Comparison of ENCODE assay signal across 8 cellular contexts in genomic region chr3:132721479-132722164, GRCh38. TPM values are rescaled to one million over a fixed set of nuclear protein-coding genes. Genes with fewer than 3 reads are reported as not detected.
DNase-seq lines count a peak whose midpoint lies in the region; ATAC-seq and TF ChIP-seq lines count a peak whose summit lies in the region.

No MANE protein-coding gene starts in this region.

- TF ChIP-seq CTCF in BJ (IDR thresholded peaks at IDR 0.05; ENCODE audit: insufficient read depth, low read depth, low read length) (peak; percentile 36; the same call in 1 of the 2 replicates), liver (IDR thresholded peaks at IDR 0.05; ENCODE audit: low read depth, low read length, missing input control) (peak; percentile 36)

- ATAC-seq in GM18868 (IDR thresholded peaks at IDR 0.05; ENCODE audit: unreplicated experiment), result peak; percentile 5
- ATAC-seq in stimulated activated effector memory CD8-positive, alpha-beta T cell treated with anti-CD3 and anti-CD28 coated beads, Interleukin-12 subunit alpha, Interleukin-12 subunit beta, amount 100 ng/mL, for 72 hours, result peak; percentile 53

- POLR2A ChIA-PET in BJ (lab: Charles Lee), result interaction anchor here (0.6 kb wide), 1 partner anchor 40 kb away, joined by 19 read pairs; no protein-coding TSS in a partner anchor

- peaks cover 3% of the 10 kb centered on the region; the same call in 1 of the 2 replicates for H3K36me3 ChIP-seq in BJ (ENCODE audit: control insufficient read depth, insufficient read depth, low read length)
- peaks cover 0 to 4% (median under 1%) of the 10 kb centered on the region in 4 donors for H3K36me3 ChIP-seq in liver (ENCODE audit: control insufficient read depth in 4 of 4, insufficient read depth in 3 of 4, low read depth in 1 of 4, low read length in 3 of 4)

- 5% methylated on average over 47 of the region's 47 CpGs for WGBS in liver

- H3K4me1 ChIP-seq in liver (ENCODE audit: control insufficient read depth in 4 of 4, insufficient read depth in 4 of 4, low read length in 3 of 4), result peaks cover 7 to 24% (median 11%) of the 10 kb centered on the region in 4 donors

- CTCF ChIA-PET in BJ (lab: Yijun Ruan, JAX), result interaction anchor here (0.6 kb wide), 1 partner anchor 19 kb away, joined by 3 read pairs; no protein-coding TSS in a partner anchor

- peak overlapping the region; percentile 87 for H3K4me3 ChIP-seq in BJ (ENCODE audit: low read depth, low read length)
- peak overlapping the region; percentile 43 to 94 (median 82) for H3K4me3 ChIP-seq in liver (ENCODE audit: low read depth in 1 of 3, low read length in 3 of 3)

- peaks cover 34% of the 10 kb centered on the region for H3K36me3 Mint-ChIP-seq in stimulated activated effector memory CD8-positive, alpha-beta T cell treated with anti-CD3 and anti-CD28 coated beads, Interleukin-12 subunit alpha, Interleukin-12 subunit beta, amount 100 ng/mL, for 72 hours

- no peaks in the 10 kb centered on the region for H3K27me3 ChIP-seq in BJ (ENCODE audit: control insufficient read depth, insufficient read depth, low read length)
- H3K27me3 ChIP-seq in liver (ENCODE audit: control insufficient read depth in 4 of 4, insufficient read depth in 4 of 4, low read length in 3 of 4), result no peaks in the 10 kb centered on the region

- no peak for TF ChIP-seq RAD21 in liver (IDR thresholded peaks at IDR 0.05)

- peak overlapping the region; percentile 95 for H3K27ac Mint-ChIP-seq in stimulated activated effector memory CD8-positive, alpha-beta T cell treated with anti-CD3 and anti-CD28 coated beads, Interleukin-12 subunit alpha, Interleukin-12 subunit beta, amount 100 ng/mL, for 72 hours

- peak overlapping the region; percentile 90 for H3K4me3 Mint-ChIP-seq in stimulated activated effector memory CD8-positive, alpha-beta T cell treated with anti-CD3 and anti-CD28 coated beads, Interleukin-12 subunit alpha, Interleukin-12 subunit beta, amount 100 ng/mL, for 72 hours

- peak overlapping the region; percentile 73 to 93 for H3K27ac ChIP-seq in liver (ENCODE audit: low read depth in 1 of 2, low read length in 2 of 2)

- H3K9me3 Mint-ChIP-seq in stimulated activated effector memory CD8-positive, alpha-beta T cell treated with anti-CD3 and anti-CD28 coated beads, Interleukin-12 subunit alpha, Interleukin-12 subunit beta, amount 100 ng/mL, for 72 hours, result no peaks in the 10 kb centered on the region

- peaks cover 20% of the 10 kb centered on the region for H3K4me1 Mint-ChIP-seq in stimulated activated effector memory CD8-positive, alpha-beta T cell treated with anti-CD3 and anti-CD28 coated beads, Interleukin-12 subunit alpha, Interleukin-12 subunit beta, amount 100 ng/mL, for 72 hours

- H3K9ac ChIP-seq in liver (ENCODE audit: low read depth in 1 of 2, low read length in 2 of 2), result peak overlapping the region; percentile 44 to 76

- no peak for DNase-seq in BJ (ENCODE audit: low read depth)
- DNase-seq in HuH-7 (ENCODE audit: low spot score), result peak; percentile 58
- DNase-seq in SW 1271 (lab: John Stamatoyannopoulos, UW), result peak; percentile 40 to 60
- DNase-seq in dedifferentiated amniotic fluid mesenchymal stem cell (ENCODE audit: extremely low spot score), result peak; percentile 56
- DNase-seq in stimulated activated effector memory CD8-positive, alpha-beta T cell treated with anti-CD3 and anti-CD28 coated beads, Interleukin-12 subunit alpha, Interleukin-12 subunit beta, amount 100 ng/mL, for 72 hours (ENCODE audit: low spot score in 2 of 2), result no peak
- DNase-seq in NK-92 treated with Interleukin-12 subunit alpha and Interleukin-12 subunit beta, amount 100 ng/mL, for 24 hours (lab: John Stamatoyannopoulos, UW), result no peak

- H3K9me3 ChIP-seq in liver (ENCODE audit: control insufficient read depth in 4 of 4, low read length in 3 of 4), result no peaks in the 10 kb centered on the region

TF ChIP-seq in liver, 16 proteins besides CTCF, POLR2A, EP300 and RAD21:
- no peak for TF ChIP-seq ATF3 (IDR thresholded peaks at IDR 0.05)
- no peak for TF ChIP-seq NR2F2 (IDR thresholded peaks at IDR 0.05)
- TF ChIP-seq YY1 (IDR thresholded peaks at IDR 0.05), result peak; percentile 20
- no peak for TF ChIP-seq JUND (IDR thresholded peaks at IDR 0.05)
- no peak for TF ChIP-seq EGR1 (IDR thresholded peaks at IDR 0.05; ENCODE audit: low read depth in 2 of 2)
TF ChIP-seq in liver: peak in this region for 1.

RNA-seq across cellular contexts. Expression of gene NPHP3, which starts 0.6 kb away (rescaled TPM):
- polyA plus RNA-seq in BJ (2011; rRNA removed) (12.3 and 24.3 TPM in 2 replicates), liver (1 to 10 TPM; 3.0 to 3.8 TPM)
- polyA minus RNA-seq in BJ (2011; rRNA and poly(A)+ RNA removed), result 9.7 and 12.5 TPM in 2 replicates
- 10 to 100 TPM in 1 of 2 donors, 1 to 10 TPM in 1; 8.9 to 19.7 TPM for total RNA-seq in liver

Comparison
In these comparisons a context has a peak if more than half of its experiments do, and no peak if none do; other contexts are left out.
1. DNase-seq: peak in HuH-7 (single experiment), SW 1271 (2 of 2) and dedifferentiated amniotic fluid mesenchymal stem cell (single experiment); none in BJ (single experiment), stimulated activated effector memory CD8-positive, alpha-beta T cell treated with anti-CD3 and anti-CD28 coated beads, Interleukin-12 subunit alpha, Interleukin-12 subunit beta, amount 100 ng/mL, for 72 hours (0 of 2) and NK-92 treated with Interleukin-12 subunit alpha and Interleukin-12 subunit beta, amount 100 ng/mL, for 24 hours (single experiment).